1 cellular context compared by ENCODE assay signal in genomic region chr22:17638432-17639237, GRCh38.
A peak's percentile ranks its signal among the peaks of the same experiment; 100 is the strongest.
TF ChIP-seq lines count a peak whose summit lies in the region.

TSS of gene BCL2L13 (plus strand) at chr22:17638757. CDS start at chr22:17655712, 16,955 bp downstream.

TF ChIP-seq in WTC11, 78 proteins besides CTCF, POLR2A, EP300 and RAD21 (continued from another document):
- TF ChIP-seq FOXP4 (CRISPR knock-in tag; IDR thresholded peaks at IDR 0.05) (peak; percentile 30; the same call in 1 of the 2 replicates), NFYB (CRISPR knock-in tag; conservative IDR thresholded peaks at IDR 0.05; ENCODE audit: low read depth) (0 out of 2 replicates have a peak, but pooled peaks have one; percentile 11), ZNF416 (CRISPR knock-in tag; IDR thresholded peaks at IDR 0.05) (no peak), FOXP1 (CRISPR knock-in tag; IDR thresholded peaks at IDR 0.05; ENCODE audit: borderline replicate concordance) (peak; percentile 76), KAT7 (CRISPR knock-in tag; IDR thresholded peaks at IDR 0.05; ENCODE audit: borderline replicate concordance) (peak; percentile 62; the same call in 1 of the 2 replicates), SP1 (CRISPR knock-in tag; conservative IDR thresholded peaks at IDR 0.05) (peak; percentile 87), ARID4B (CRISPR knock-in tag; IDR thresholded peaks at IDR 0.05; ENCODE audit: borderline replicate concordance) (peak; percentile 70), MYBL2 (CRISPR knock-in tag; IDR thresholded peaks at IDR 0.05) (peak; percentile 60), ETV6 (CRISPR knock-in tag; IDR thresholded peaks at IDR 0.05) (0 out of 2 replicates have a peak, but pooled peaks have one; percentile 21), ZNF219 (CRISPR knock-in tag; IDR thresholded peaks at IDR 0.05; ENCODE audit: borderline replicate concordance) (peak; percentile 47; the same call in 1 of the 2 replicates), ZNF232 (CRISPR knock-in tag; IDR thresholded peaks at IDR 0.05) (0 out of 2 replicates have a peak, but pooled peaks have one; percentile 74), NR1H2 (CRISPR knock-in tag; IDR thresholded peaks at IDR 0.05) (no peak), ESRRA (CRISPR knock-in tag; IDR thresholded peaks at IDR 0.05; ENCODE audit: borderline replicate concordance) (0 out of 2 replicates have a peak, but pooled peaks have one; percentile 22), TCF7 (CRISPR knock-in tag; IDR thresholded peaks at IDR 0.05; ENCODE audit: low read depth) (peak; percentile 36; the same call in 1 of the 2 replicates), JAZF1 (CRISPR knock-in tag; IDR thresholded peaks at IDR 0.05) (no peak)
- TF ChIP-seq, protein P1, sequence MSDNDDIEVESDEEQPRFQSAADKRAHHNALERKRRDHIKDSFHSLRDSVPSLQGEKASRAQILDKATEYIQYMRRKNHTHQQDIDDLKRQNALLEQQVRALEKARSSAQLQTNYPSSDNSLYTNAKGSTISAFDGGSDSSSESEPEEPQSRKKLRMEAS (CRISPR knock-in tag; IDR thresholded peaks at IDR 0.05) = peak; percentile 25; the same call in 1 of the 2 replicates
- TF ChIP-seq, protein P2, sequence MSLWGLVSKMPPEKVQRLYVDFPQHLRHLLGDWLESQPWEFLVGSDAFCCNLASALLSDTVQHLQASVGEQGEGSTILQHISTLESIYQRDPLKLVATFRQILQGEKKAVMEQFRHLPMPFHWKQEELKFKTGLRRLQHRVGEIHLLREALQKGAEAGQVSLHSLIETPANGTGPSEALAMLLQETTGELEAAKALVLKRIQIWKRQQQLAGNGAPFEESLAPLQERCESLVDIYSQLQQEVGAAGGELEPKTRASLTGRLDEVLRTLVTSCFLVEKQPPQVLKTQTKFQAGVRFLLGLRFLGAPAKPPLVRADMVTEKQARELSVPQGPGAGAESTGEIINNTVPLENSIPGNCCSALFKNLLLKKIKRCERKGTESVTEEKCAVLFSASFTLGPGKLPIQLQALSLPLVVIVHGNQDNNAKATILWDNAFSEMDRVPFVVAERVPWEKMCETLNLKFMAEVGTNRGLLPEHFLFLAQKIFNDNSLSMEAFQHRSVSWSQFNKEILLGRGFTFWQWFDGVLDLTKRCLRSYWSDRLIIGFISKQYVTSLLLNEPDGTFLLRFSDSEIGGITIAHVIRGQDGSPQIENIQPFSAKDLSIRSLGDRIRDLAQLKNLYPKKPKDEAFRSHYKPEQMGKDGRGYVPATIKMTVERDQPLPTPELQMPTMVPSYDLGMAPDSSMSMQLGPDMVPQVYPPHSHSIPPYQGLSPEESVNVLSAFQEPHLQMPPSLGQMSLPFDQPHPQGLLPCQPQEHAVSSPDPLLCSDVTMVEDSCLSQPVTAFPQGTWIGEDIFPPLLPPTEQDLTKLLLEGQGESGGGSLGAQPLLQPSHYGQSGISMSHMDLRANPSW (CRISPR knock-in tag; conservative IDR thresholded peaks at IDR 0.05; ENCODE audit: low read depth) = no peak
- TF ChIP-seq, protein P3, sequence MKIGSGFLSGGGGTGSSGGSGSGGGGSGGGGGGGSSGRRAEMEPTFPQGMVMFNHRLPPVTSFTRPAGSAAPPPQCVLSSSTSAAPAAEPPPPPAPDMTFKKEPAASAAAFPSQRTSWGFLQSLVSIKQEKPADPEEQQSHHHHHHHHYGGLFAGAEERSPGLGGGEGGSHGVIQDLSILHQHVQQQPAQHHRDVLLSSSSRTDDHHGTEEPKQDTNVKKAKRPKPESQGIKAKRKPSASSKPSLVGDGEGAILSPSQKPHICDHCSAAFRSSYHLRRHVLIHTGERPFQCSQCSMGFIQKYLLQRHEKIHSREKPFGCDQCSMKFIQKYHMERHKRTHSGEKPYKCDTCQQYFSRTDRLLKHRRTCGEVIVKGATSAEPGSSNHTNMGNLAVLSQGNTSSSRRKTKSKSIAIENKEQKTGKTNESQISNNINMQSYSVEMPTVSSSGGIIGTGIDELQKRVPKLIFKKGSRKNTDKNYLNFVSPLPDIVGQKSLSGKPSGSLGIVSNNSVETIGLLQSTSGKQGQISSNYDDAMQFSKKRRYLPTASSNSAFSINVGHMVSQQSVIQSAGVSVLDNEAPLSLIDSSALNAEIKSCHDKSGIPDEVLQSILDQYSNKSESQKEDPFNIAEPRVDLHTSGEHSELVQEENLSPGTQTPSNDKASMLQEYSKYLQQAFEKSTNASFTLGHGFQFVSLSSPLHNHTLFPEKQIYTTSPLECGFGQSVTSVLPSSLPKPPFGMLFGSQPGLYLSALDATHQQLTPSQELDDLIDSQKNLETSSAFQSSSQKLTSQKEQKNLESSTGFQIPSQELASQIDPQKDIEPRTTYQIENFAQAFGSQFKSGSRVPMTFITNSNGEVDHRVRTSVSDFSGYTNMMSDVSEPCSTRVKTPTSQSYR (CRISPR knock-in tag; IDR thresholded peaks at IDR 0.05) = no peak
- TF ChIP-seq, protein P4, sequence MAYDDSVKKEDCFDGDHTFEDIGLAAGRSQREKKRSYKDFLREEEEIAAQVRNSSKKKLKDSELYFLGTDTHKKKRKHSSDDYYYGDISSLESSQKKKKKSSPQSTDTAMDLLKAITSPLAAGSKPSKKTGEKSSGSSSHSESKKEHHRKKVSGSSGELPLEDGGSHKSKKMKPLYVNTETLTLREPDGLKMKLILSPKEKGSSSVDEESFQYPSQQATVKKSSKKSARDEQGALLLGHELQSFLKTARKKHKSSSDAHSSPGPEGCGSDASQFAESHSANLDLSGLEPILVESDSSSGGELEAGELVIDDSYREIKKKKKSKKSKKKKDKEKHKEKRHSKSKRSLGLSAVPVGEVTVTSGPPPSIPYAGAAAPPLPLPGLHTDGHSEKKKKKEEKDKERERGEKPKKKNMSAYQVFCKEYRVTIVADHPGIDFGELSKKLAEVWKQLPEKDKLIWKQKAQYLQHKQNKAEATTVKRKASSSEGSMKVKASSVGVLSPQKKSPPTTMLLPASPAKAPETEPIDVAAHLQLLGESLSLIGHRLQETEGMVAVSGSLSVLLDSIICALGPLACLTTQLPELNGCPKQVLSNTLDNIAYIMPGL (CRISPR knock-in tag; IDR thresholded peaks at IDR 0.05) = peak; percentile 88
- TF ChIP-seq, protein P5, sequence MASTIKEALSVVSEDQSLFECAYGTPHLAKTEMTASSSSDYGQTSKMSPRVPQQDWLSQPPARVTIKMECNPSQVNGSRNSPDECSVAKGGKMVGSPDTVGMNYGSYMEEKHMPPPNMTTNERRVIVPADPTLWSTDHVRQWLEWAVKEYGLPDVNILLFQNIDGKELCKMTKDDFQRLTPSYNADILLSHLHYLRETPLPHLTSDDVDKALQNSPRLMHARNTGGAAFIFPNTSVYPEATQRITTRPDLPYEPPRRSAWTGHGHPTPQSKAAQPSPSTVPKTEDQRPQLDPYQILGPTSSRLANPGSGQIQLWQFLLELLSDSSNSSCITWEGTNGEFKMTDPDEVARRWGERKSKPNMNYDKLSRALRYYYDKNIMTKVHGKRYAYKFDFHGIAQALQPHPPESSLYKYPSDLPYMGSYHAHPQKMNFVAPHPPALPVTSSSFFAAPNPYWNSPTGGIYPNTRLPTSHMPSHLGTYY (CRISPR knock-in tag; IDR thresholded peaks at IDR 0.05) = no peak
